ENCODE assay signal across 27 cellular contexts in the genomic region with DNA sequence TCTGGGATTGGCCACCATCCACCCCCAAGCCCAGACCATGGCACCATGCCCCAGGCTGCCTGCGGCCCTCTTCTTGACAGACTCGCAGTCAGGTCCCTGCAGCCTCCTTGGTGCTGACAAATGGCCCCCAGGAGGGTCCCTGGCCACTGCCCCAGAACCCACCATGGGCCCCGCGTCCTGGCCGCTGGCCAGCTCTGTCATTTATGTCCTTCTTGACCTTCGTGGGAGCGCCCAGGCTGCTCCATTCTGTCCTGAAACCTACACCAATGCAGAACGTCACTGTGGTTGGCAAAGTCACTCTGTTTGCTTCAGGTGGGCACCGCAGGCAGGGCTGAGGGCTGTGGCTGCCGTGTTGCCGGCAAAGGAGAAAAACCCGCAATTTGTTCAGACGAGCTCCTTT.
"Had no signal": no experiment of that assay in that cellular context is flagged by ENCODE, and none has a peak within 500 bp of the region (broad histone marks: within the 10 kb centered on the region; RNA-seq: fewer than 3 reads in every experiment).

No MANE protein-coding gene starts in this region.

- DNase-seq: hippocampal formation; kidney glomerular epithelial cell; left cardiac atrium; left lung; lower lobe of right lung; mammary epithelial cell; mesenchymal stem cell; midbrain; mucosa of descending colon; naive thymus-derived CD8-positive, alpha-beta T cell; nucleus accumbens; pancreas; posterior cingulate gyrus; retina; sigmoid colon; small intestine; spleen; stimulated activated CD4-positive, alpha-beta T cell treated with anti-CD3 and anti-CD28 coated beads, Interleukin-4, amount 100 ng/mL, for 24 hours; stimulated activated naive CD4-positive, alpha-beta T cell; tibial artery; trophoblast cell; upper lobe of right lung had no signal

- H3K4me1 ChIP-seq: pancreas, prostate gland had no signal

- H3K36me3 ChIP-seq: left lung, lower lobe of right lung, pancreas, prostate gland, sigmoid colon, spleen, suprapubic skin, thoracic aorta, tibial artery, upper lobe of right lung had no signal

- H3K27me3 ChIP-seq: pancreas, sigmoid colon, suprapubic skin, upper lobe of right lung had no signal

- H3K4me3 ChIP-seq: left lung, lower lobe of right lung, mucosa of descending colon, pancreas, prostate gland, sigmoid colon, spleen, suprapubic skin, thoracic aorta, tibial artery, upper lobe of right lung had no signal

- H3K9me3 ChIP-seq: lower lobe of right lung, pancreas, prostate gland, sigmoid colon, suprapubic skin, thoracic aorta, tibial artery, upper lobe of right lung had no signal

- ATAC-seq: left cardiac atrium; left lung; lower lobe of right lung; mucosa of descending colon; naive thymus-derived CD8-positive, alpha-beta T cell; pancreas; right cardiac atrium; stimulated activated effector memory CD8-positive, alpha-beta T cell treated with anti-CD3 and anti-CD28 coated beads, Interleukin-12 subunit alpha, Interleukin-12 subunit beta, amount 100 ng/mL, for 72 hours; upper lobe of right lung had no signal

- H3K27ac ChIP-seq: left lung, lower lobe of right lung, pancreas, prostate gland, sigmoid colon, spleen, suprapubic skin, thoracic aorta, tibial artery, upper lobe of right lung had no signal
